In the genomic region with DNA sequence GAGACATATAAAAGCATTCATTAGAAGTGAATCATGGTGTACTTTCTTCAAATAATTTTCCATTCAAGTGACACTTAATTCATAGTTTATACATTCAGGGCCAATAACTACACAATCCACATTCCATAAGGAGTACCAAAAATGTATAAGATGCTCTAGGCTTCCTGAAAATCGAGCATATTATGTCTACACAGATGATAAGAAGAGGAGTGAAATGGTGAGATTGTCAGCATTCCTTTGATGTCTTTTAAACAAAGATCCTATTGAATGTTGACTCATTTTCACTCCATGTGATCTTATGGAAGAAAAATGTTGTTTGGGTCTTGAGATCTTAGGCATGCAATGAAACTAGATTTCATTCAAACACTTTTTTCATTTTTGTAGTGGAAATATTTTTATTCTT, we compare ENCODE assay signal across 16 cellular contexts.
DNase-seq lines count a peak whose midpoint lies in the region; ATAC-seq and TF ChIP-seq lines count a peak whose summit lies in the region.
"Had no signal": no experiment of that assay in that cellular context is flagged by ENCODE, and none has a peak within 500 bp of the region (broad histone marks: within the 10 kb centered on the region; RNA-seq: fewer than 3 reads in every experiment).

No MANE protein-coding gene starts in this region.

- H3K36me3 ChIP-seq in RWPE2 (ENCODE audit: low read depth) (no peaks in the 10 kb centered on the region), fibroblast of lung (ENCODE audit: control insufficient read depth, insufficient read depth, low read length) (no peaks in the 10 kb centered on the region)
- H3K36me3 ChIP-seq: left lung had no signal

- H3K27ac ChIP-seq in RWPE2 (ENCODE audit: poor library complexity, severe bottlenecking) (peak overlapping the region; percentile 61), fibroblast of lung (ENCODE audit: insufficient read depth, low read length) (no peak overlapping the region)
- H3K27ac ChIP-seq: left lung had no signal

- H3K4me3 ChIP-seq in RWPE2 (ENCODE audit: severe bottlenecking) (no peak overlapping the region), fibroblast of lung (replicated peaks in 1 of 4; ENCODE audit: control extremely low read depth in 1 of 4, insufficient read depth in 1 of 4, low read depth in 3 of 4, low read length in 4 of 4) (no peak overlapping the region)
- H3K4me3 ChIP-seq: left lung had no signal

- no peaks in the 10 kb centered on the region for H3K27me3 ChIP-seq in RWPE2 (ENCODE audit: insufficient read depth, poor library complexity, severe bottlenecking)
- no peaks in the 10 kb centered on the region for H3K27me3 ChIP-seq in fibroblast of lung (ENCODE audit: control insufficient read depth, insufficient read depth, low read length)
- H3K27me3 ChIP-seq: left lung had no signal

- no peak overlapping the region for H2AFZ ChIP-seq in fibroblast of lung (ENCODE audit: low read length)

- DNase-seq in EL (peak; percentile 93), RWPE2 (ENCODE audit: low spot score) (no peak), fibroblast of lung (ENCODE audit: low read depth in 2 of 2) (peak; percentile 69 to 98), pulmonary artery endothelial cell (ENCODE audit: low read depth, low spot score) (peak; percentile 1), DMS53 (lab: John Stamatoyannopoulos, UW) (no peak), activated T-cell treated with anti-CD3 and anti-CD28 coated beads for 4 hours (no peak), activated gamma-delta T cell (lab: John Stamatoyannopoulos, UW) (no peak)
- DNase-seq: activated CD4-positive, alpha-beta T cell treated with anti-CD3 and anti-CD28 coated beads for 48 hours; cerebellar nuclear complex; glutamatergic neuron; H7; left lung; NCI-H187 treated with DMSO at 0.1 percent for 48 hours had no signal

- TF ChIP-seq CTCF in RWPE2 (IDR thresholded peaks at IDR 0.05; ENCODE audit: poor library complexity, severe bottlenecking) (no peak), fibroblast of lung (conservative IDR thresholded peaks at IDR 0.05 in 1 of 2, IDR thresholded peaks at IDR 0.05 in 1 of 2; ENCODE audit: low read depth in 1 of 2, low read length in 2 of 2) (no peak)

- no peak overlapping the region for H3K4me2 ChIP-seq in fibroblast of lung (ENCODE audit: extremely low read depth, insufficient read depth, low read length)

- ATAC-seq in RWPE2 (ENCODE audit: low read depth) (peak; percentile 71), HG02973 (IDR thresholded peaks at IDR 0.05; ENCODE audit: unreplicated experiment) (no peak)
- ATAC-seq: activated T-helper 17 cell treated with anti-CD3 and anti-CD28 coated beads, Interleukin-2, amount 50 U/mL, for 72 hours; left lung; stimulated activated memory B cell treated with anti-CD40 and anti-IgM and Interleukin-4, amounts not matched to agents 10 μg/mL and 1 μg/mL and 100 μg/mL, for 72 hours had no signal

- no peak overlapping the region for H3K9ac ChIP-seq in fibroblast of lung (ENCODE audit: insufficient read depth, low read length)

- no peaks in the 10 kb centered on the region for H3K79me2 ChIP-seq in fibroblast of lung (ENCODE audit: control insufficient read depth, insufficient read depth, low read length)

- no peaks in the 10 kb centered on the region for H4K20me1 ChIP-seq in fibroblast of lung (ENCODE audit: control insufficient read depth, extremely low read depth, insufficient read depth, low read length)

- no peaks in the 10 kb centered on the region for H3K9me3 ChIP-seq in RWPE2 (ENCODE audit: severe bottlenecking)
- no peaks in the 10 kb centered on the region for H3K9me3 ChIP-seq in fibroblast of lung (ENCODE audit: control insufficient read depth, insufficient read depth, low read depth, low read length)
- H3K9me3 ChIP-seq: left lung had no signal

- H3K4me1 ChIP-seq in RWPE2 (ENCODE audit: insufficient read depth, poor library complexity, severe bottlenecking) (peaks cover 14% of the 10 kb centered on the region), fibroblast of lung (ENCODE audit: control insufficient read depth, extremely low read depth, insufficient read depth, low read length) (no peaks in the 10 kb centered on the region)
- H3K4me1 ChIP-seq: left lung had no signal

Comparison
In these comparisons a context has a peak if more than half of its experiments do, and no peak if none do; other contexts are left out.
1. DNase-seq: peak in EL (single experiment), fibroblast of lung (2 of 2) and pulmonary artery endothelial cell (single experiment); none in RWPE2 (single experiment), DMS53 (single experiment), activated T-cell treated with anti-CD3 and anti-CD28 coated beads for 4 hours (single experiment) and activated gamma-delta T cell (single experiment).